1 cellular context compared by ENCODE assay signal in the genomic region with DNA sequence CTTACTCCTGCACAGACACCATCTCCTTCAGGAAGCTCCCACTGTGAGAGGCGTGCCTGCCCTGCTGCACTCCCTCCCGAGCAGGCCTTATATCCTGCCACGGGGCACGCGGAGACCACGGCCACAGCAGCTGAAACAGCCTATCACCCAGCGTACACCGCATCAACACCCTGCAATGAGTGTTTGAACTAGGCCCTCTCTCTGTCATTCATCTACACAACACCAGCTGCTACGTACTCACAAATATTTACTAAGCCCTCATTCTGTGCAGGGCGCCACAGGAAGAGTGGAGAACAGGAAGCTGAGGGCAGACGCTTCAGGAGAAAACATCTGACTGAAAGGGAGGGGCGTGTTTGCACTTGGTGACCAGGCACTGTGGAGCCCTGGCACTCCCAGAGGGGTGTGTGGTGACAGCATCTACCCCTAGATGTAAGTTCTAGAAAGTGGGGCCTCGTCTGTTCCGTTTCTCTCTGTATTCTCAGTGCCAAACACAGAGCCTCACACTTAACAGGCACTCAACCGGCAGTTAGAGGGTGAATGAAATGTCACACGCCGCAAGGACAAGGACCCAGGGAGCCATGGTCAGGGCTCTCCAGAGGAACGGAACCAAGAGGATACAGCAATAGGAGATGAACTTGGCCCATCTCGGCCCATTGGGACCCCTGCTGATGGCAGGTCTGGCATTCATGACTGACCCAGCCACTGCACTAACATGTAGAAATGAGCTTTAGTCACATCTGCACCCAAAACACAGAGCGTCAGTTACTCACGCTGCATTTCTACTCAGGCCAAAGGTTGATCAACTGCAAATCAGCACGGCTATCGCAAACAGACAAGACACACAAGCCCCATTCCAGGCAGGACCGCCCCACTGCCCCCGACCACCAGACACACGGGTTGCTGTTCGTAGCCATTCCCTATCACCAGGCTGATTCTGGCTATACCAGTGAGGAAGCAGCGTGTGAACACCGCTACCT.
A peak's percentile ranks its signal among the peaks of the same experiment; 100 is the strongest.
TF ChIP-seq lines count a peak whose summit lies in the region.

No MANE protein-coding gene starts in this region.

TF ChIP-seq in HEK293, 187 proteins besides CTCF, POLR2A, EP300 and RAD21 (continued from another document):
- TF ChIP-seq, protein P1, sequence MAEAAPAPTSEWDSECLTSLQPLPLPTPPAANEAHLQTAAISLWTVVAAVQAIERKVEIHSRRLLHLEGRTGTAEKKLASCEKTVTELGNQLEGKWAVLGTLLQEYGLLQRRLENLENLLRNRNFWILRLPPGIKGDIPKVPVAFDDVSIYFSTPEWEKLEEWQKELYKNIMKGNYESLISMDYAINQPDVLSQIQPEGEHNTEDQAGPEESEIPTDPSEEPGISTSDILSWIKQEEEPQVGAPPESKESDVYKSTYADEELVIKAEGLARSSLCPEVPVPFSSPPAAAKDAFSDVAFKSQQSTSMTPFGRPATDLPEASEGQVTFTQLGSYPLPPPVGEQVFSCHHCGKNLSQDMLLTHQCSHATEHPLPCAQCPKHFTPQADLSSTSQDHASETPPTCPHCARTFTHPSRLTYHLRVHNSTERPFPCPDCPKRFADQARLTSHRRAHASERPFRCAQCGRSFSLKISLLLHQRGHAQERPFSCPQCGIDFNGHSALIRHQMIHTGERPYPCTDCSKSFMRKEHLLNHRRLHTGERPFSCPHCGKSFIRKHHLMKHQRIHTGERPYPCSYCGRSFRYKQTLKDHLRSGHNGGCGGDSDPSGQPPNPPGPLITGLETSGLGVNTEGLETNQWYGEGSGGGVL (tag by site-specific recombination; IDR thresholded peaks at IDR 0.05) = no peak
- TF ChIP-seq ZNF549 (tag by site-specific recombination; IDR thresholded peaks at IDR 0.05) (no peak), ZBTB8A (tag by site-specific recombination; IDR thresholded peaks at IDR 0.05) (peak; percentile 32; the same call in 1 of the 2 replicates), ZBTB17 (tag by site-specific recombination; IDR thresholded peaks at IDR 0.05) (peak; percentile 35; the same call in 1 of the 2 replicates), ZSCAN16 (tag by site-specific recombination; IDR thresholded peaks at IDR 0.05) (no peak), ZNF514 (tag by site-specific recombination; IDR thresholded peaks at IDR 0.05) (no peak), ZNF776 (tag by site-specific recombination; IDR thresholded peaks at IDR 0.05; ENCODE audit: borderline replicate concordance) (no peak), ZFP37 (tag by site-specific recombination; IDR thresholded peaks at IDR 0.05) (no peak), ZNF701 (tag by site-specific recombination; IDR thresholded peaks at IDR 0.05) (no peak), ZBTB48 (tag by site-specific recombination; IDR thresholded peaks at IDR 0.05) (no peak), ZNF555 (tag by site-specific recombination; conservative IDR thresholded peaks at IDR 0.05) (no peak), ZFP41 (tag by site-specific recombination; IDR thresholded peaks at IDR 0.05; ENCODE audit: borderline replicate concordance) (no peak), BCL11B (tag by site-specific recombination; IDR thresholded peaks at IDR 0.05; ENCODE audit: low read depth) (no peak), ZIC2 (tag by site-specific recombination; IDR thresholded peaks at IDR 0.05) (peak; percentile 100), ZNF621 (tag by site-specific recombination; IDR thresholded peaks at IDR 0.05) (no peak), SP7 (tag by site-specific recombination; IDR thresholded peaks at IDR 0.05) (peak; percentile 36; the same call in 1 of the 2 replicates), OSR2 (tag by site-specific recombination; IDR thresholded peaks at IDR 0.05) (0 out of 2 replicates have a peak, but pooled peaks have one; percentile 16), ZXDB (tag by site-specific recombination; IDR thresholded peaks at IDR 0.05) (no peak)
- TF ChIP-seq, protein P2, sequence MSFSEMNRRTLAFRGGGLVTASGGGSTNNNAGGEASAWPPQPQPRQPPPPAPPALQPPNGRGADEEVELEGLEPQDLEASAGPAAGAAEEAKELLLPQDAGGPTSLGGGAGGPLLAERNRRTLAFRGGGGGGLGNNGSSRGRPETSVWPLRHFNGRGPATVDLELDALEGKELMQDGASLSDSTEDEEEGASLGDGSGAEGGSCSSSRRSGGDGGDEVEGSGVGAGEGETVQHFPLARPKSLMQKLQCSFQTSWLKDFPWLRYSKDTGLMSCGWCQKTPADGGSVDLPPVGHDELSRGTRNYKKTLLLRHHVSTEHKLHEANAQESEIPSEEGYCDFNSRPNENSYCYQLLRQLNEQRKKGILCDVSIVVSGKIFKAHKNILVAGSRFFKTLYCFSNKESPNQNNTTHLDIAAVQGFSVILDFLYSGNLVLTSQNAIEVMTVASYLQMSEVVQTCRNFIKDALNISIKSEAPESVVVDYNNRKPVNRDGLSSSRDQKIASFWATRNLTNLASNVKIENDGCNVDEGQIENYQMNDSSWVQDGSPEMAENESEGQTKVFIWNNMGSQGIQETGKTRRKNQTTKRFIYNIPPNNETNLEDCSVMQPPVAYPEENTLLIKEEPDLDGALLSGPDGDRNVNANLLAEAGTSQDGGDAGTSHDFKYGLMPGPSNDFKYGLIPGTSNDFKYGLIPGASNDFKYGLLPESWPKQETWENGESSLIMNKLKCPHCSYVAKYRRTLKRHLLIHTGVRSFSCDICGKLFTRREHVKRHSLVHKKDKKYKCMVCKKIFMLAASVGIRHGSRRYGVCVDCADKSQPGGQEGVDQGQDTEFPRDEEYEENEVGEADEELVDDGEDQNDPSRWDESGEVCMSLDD (tag by site-specific recombination; IDR thresholded peaks at IDR 0.05) = no peak
- TF ChIP-seq, protein P3, sequence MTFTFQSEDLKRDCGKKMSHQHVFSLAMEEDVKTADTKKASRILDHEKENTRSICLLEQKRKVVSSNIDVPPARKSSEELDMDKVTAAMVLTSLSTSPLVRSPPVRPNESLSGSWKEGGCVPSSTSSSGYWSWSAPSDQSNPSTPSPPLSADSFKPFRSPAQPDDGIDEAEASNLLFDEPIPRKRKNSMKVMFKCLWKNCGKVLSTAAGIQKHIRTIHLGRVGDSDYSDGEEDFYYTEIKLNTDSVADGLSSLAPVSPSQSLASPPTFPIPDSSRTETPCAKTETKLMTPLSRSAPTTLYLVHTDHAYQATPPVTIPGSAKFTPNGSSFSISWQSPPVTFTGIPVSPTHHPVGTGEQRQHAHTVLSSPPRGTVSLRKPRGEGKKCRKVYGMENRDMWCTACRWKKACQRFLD (tag by site-specific recombination; IDR thresholded peaks at IDR 0.05) = no peak
- TF ChIP-seq, protein P4, sequence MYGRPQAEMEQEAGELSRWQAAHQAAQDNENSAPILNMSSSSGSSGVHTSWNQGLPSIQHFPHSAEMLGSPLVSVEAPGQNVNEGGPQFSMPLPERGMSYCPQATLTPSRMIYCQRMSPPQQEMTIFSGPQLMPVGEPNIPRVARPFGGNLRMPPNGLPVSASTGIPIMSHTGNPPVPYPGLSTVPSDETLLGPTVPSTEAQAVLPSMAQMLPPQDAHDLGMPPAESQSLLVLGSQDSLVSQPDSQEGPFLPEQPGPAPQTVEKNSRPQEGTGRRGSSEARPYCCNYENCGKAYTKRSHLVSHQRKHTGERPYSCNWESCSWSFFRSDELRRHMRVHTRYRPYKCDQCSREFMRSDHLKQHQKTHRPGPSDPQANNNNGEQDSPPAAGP (tag by site-specific recombination; IDR thresholded peaks at IDR 0.05) = peak; percentile 61; the same call in 1 of the 2 replicates
